In the genomic region with DNA sequence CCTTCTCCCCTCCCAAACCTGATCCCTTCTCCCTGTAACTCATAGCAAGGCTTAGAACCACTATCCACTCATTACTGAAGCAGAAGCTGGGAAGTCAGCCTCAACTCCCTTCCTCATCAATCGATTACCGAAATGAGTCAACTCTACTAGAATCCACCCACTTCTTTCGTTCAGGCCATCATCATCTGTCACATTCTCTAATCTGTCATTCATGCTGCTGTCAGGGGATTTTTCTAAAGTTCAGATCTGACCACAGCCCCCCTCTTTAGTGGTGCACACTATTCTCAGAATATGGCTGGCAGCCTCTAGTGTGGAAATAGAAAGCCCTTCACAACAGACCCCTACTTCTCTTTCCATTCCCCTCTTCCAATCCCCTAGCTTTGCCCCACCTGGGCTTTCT, we compare ENCODE assay signal across 11 cellular contexts. TPM values are rescaled to one million over a fixed set of nuclear protein-coding genes. Genes with fewer than 3 reads are reported as not detected.
A peak's percentile ranks its signal among the peaks of the same experiment; 100 is the strongest.
DNase-seq lines count a peak whose midpoint lies in the region; ATAC-seq, FAIRE-seq and TF ChIP-seq lines count a peak whose summit lies in the region.
"Had no signal": no experiment of that assay in that cellular context is flagged by ENCODE, and none has a peak within 500 bp of the region (broad histone marks: within the 10 kb centered on the region; RNA-seq: fewer than 3 reads in every experiment).

No MANE protein-coding gene starts in this region.

- H3K27ac ChIP-seq in GM23338 (ENCODE audit: low read depth): no peak overlapping the region
- H3K27ac ChIP-seq: cardiac muscle cell had no signal

- no peak overlapping the region for H3K4me3 ChIP-seq in GM23338
- H3K4me3 ChIP-seq: cardiac muscle cell had no signal

- H3K27me3 ChIP-seq in GM23338 (ENCODE audit: insufficient read depth): peaks cover 91% of the 10 kb centered on the region

- no peak for TF ChIP-seq POLR2A in GM12891 (IDR thresholded peaks at IDR 0.05; ENCODE audit: low read depth, low read length)

- in situ Hi-C loops in G401 (cut with HindIII; ENCODE audit: low sequenced_read_pairs): no loop called here

- H2AFZ ChIP-seq in GM23338: no peak overlapping the region

- no peaks in the 10 kb centered on the region for H3K9me2 ChIP-seq in GM23338 (ENCODE audit: insufficient read depth)

- H3K27ac Mint-ChIP-seq in GM23338: no peak overlapping the region
- H3K27ac Mint-ChIP-seq: mesothelial cell of epicardium had no signal

- no peak overlapping the region for H3K4me3 Mint-ChIP-seq in GM23338
- H3K4me3 Mint-ChIP-seq: mesothelial cell of epicardium had no signal

- DNase-seq in GM12891 (ENCODE audit: insufficient read length, low spot score) (peak; percentile 61), GM19239 (ENCODE audit: insufficient read length, low spot score) (peak; percentile 69), middle frontal gyrus (ENCODE audit: extremely low spot score, low spot score) (no peak), G401 (ENCODE audit: low spot score) (no peak), NCI-H2107 treated with DMSO at 0.1 percent for 48 hours (lab: John Stamatoyannopoulos, UW; ENCODE audit: unreplicated experiment) (no peak), GM23338 (ENCODE audit: low spot score) (no peak)
- DNase-seq in activated CD4-positive, alpha-beta T cell treated with anti-CD3 and anti-CD28 coated beads, Interleukin-2, amount 50 U/mL, for 48 hours: peak; percentile 47 to 60

- ATAC-seq in HG02870 (IDR thresholded peaks at IDR 0.05; ENCODE audit: unreplicated experiment): peak; percentile 86
- no peak for ATAC-seq in GM23338

- peak; percentile 96 for FAIRE-seq in GM12891 (lab: Jason Lieb, UNC)
- FAIRE-seq in GM19239 (lab: Jason Lieb, UNC): peak; percentile 98

- H3K79me2 ChIP-seq in GM23338 (replicated peaks; ENCODE audit: insufficient read depth): no peaks in the 10 kb centered on the region

- H3F3A ChIP-seq in GM23338 (replicated peaks; ENCODE audit: low read depth): no peaks in the 10 kb centered on the region

- H3K9me3 Mint-ChIP-seq in GM23338: no peaks in the 10 kb centered on the region
- H3K9me3 Mint-ChIP-seq: mesothelial cell of epicardium had no signal

- H3K27me3 Mint-ChIP-seq in GM23338 (ENCODE audit: insufficient read depth, low read depth, poor library complexity): peaks cover 79% of the 10 kb centered on the region

- H3K36me3 ChIP-seq in GM23338 (ENCODE audit: insufficient read depth): no peaks in the 10 kb centered on the region
- H3K36me3 ChIP-seq: cardiac muscle cell had no signal

- TF ChIP-seq CTCF in GM23338 (conservative IDR thresholded peaks at IDR 0.05; ENCODE audit: low read depth in 2 of 2): no peak

- peaks cover 6% of the 10 kb centered on the region for H3K4me1 Mint-ChIP-seq in GM23338
- H3K4me1 Mint-ChIP-seq: mesothelial cell of epicardium had no signal

- H4K20me1 ChIP-seq in GM23338 (replicated peaks; ENCODE audit: insufficient read depth): peaks cover 3% of the 10 kb centered on the region; the same call in 1 of the 2 replicates

- no peaks in the 10 kb centered on the region for H3K36me3 Mint-ChIP-seq in GM23338 (ENCODE audit: low read depth)
- H3K36me3 Mint-ChIP-seq: mesothelial cell of epicardium had no signal

- no peaks in the 10 kb centered on the region; the same call in 1 of the 2 replicates for H3K4me1 ChIP-seq in GM23338 (ENCODE audit: insufficient read depth)

- H3K4me2 ChIP-seq in GM23338: no peak overlapping the region

TF ChIP-seq in GM12891, 5 proteins besides CTCF, POLR2A, EP300 and RAD21:
- TF ChIP-seq SPI1 (IDR thresholded peaks at IDR 0.05; ENCODE audit: low read depth, low read length) (peak; percentile 92), POU2F2 (IDR thresholded peaks at IDR 0.05; ENCODE audit: low read depth, low read length) (peak; percentile 68), TAF1 (IDR thresholded peaks at IDR 0.05; ENCODE audit: low read depth, low read length) (no peak), PAX5 (IDR thresholded peaks at IDR 0.05; ENCODE audit: insufficient read depth, low read length, severe bottlenecking) (peak; percentile 11), POLR2AphosphoS5 (IDR thresholded peaks at IDR 0.05; ENCODE audit: low read depth, low read length) (no peak)
TF ChIP-seq in GM12891: peak in this region for 3.

TF ChIP-seq in GM23338, 12 proteins besides CTCF, POLR2A, EP300 and RAD21:
- TF ChIP-seq ZNF462 (CRISPR knock-in tag; IDR thresholded peaks at IDR 0.05) (no peak), ETS1 (IDR thresholded peaks at IDR 0.05) (no peak), EZH2 (IDR thresholded peaks at IDR 0.05; ENCODE audit: low read depth, unreplicated experiment) (no peak), ZNF114 (CRISPR knock-in tag; IDR thresholded peaks at IDR 0.05) (no peak), EZH2phosphoT487 (IDR thresholded peaks at IDR 0.05; ENCODE audit: unreplicated experiment) (no peak)
TF ChIP-seq in GM23338: peak in this region for 0.

RNA-seq across cellular contexts. Expression of gene NT5C1A, which starts 5.1 kb away (rescaled TPM):
- polyA plus RNA-seq in GM12891 (2012; ENCODE audit: low read depth, missing spikeins): not detected
- not detected in 2 replicates for total RNA-seq in G401 (2014; rRNA removed; shearing (Covaris generic))
- total RNA-seq in GM23338 (2014; rRNA removed; shearing (Covaris generic)): not detected in 2 replicates
- not detected in 2 replicates for polyA plus RNA-seq in GM23338 (2016; fragmentation: Nextera tagmentation; extraction: Ambion mirVana)
- total RNA-seq: cardiac muscle cell; mesothelial cell of epicardium; T-helper 2 cell treated with Interferon-gamma antibody and Interleukin-4, amounts not matched to agents 100 ng/mL and 5 ng/mL, for 36 hours had no signal

RNA-seq across cellular contexts. Expression of gene HPCAL4, which starts 24.5 kb away (rescaled TPM):
- polyA plus RNA-seq in GM12891 (2012; ENCODE audit: low read depth, missing spikeins): 0.31 TPM
- 0.62 and 1.9 TPM in 2 replicates for total RNA-seq in G401 (2014; rRNA removed; shearing (Covaris generic))
- total RNA-seq in GM23338 (2014; rRNA removed; shearing (Covaris generic)): 1.1 and 1.2 TPM in 2 replicates
- 0.08 and 0.12 TPM in 2 replicates for polyA plus RNA-seq in GM23338 (2016; fragmentation: Nextera tagmentation; extraction: Ambion mirVana)

RNA-seq across cellular contexts. Expression of gene HEYL, which starts 27.3 kb away (rescaled TPM):
- polyA plus RNA-seq in GM12891 (2012; ENCODE audit: low read depth, missing spikeins): 0.05 TPM
- 0.07 and 1.2 TPM in 2 replicates for total RNA-seq in G401 (2014; rRNA removed; shearing (Covaris generic))
- 4.1 and 4.5 TPM in 2 replicates for total RNA-seq in GM23338 (2014; rRNA removed; shearing (Covaris generic))
- polyA plus RNA-seq in GM23338 (2016; fragmentation: Nextera tagmentation; extraction: Ambion mirVana): 1.6 and 1.8 TPM in 2 replicates

Comparison
In these comparisons a context has a peak if more than half of its experiments do, and no peak if none do; other contexts are left out.
1. DNase-seq: peak in GM12891 (single experiment), GM19239 (single experiment) and activated CD4-positive, alpha-beta T cell treated with anti-CD3 and anti-CD28 coated beads, Interleukin-2, amount 50 U/mL, for 48 hours (2 of 2); none in middle frontal gyrus (single experiment), G401 (single experiment), NCI-H2107 treated with DMSO at 0.1 percent for 48 hours (single experiment) and GM23338 (single experiment).